Comparison of ENCODE assay signal across 9 cellular contexts in genomic region chr1:112466078-112466660, GRCh38. TPM values are rescaled to one million over a fixed set of nuclear protein-coding genes. Genes with fewer than 3 reads are reported as not detected.
DNase-seq lines count a peak whose midpoint lies in the region; ATAC-seq and TF ChIP-seq lines count a peak whose summit lies in the region.
"Had no signal": no experiment of that assay in that cellular context is flagged by ENCODE, and none has a peak within 500 bp of the region (broad histone marks: within the 10 kb centered on the region; RNA-seq: fewer than 3 reads in every experiment).

No MANE protein-coding gene starts in this region.

- TF ChIP-seq CTCF in kidney epithelial cell (IDR thresholded peaks at IDR 0.05; ENCODE audit: insufficient read depth, low read length, poor library complexity, severe bottlenecking) = peak; percentile 86

- no peaks in the 10 kb centered on the region for H3K36me3 ChIP-seq in kidney epithelial cell (ENCODE audit: control insufficient read depth, insufficient read depth, low read length)

- no peaks in the 10 kb centered on the region for H3K27me3 ChIP-seq in kidney epithelial cell (ENCODE audit: control insufficient read depth, insufficient read depth, low read length)

- H3K4me3 ChIP-seq in kidney epithelial cell (ENCODE audit: low read depth, low read length) = peak overlapping the region; percentile 26

- DNase-seq in AML-193 (lab: John Stamatoyannopoulos, UW) (peak; percentile 83 to 84), NCI-H345 treated with DMSO at 0.1 percent for 48 hours (lab: John Stamatoyannopoulos, UW; ENCODE audit: unreplicated experiment) (peak; percentile 83), cerebellar cortex (ENCODE audit: low spot score) (peak; percentile 91), kidney epithelial cell (ENCODE audit: low read depth) (peak; percentile 59)
- DNase-seq in activated CD4-positive, CD25-positive, alpha-beta regulatory T cell treated with anti-CD3 and anti-CD28 coated beads, Interleukin-2, amount 50 U/mL, for 72 hours = peak; percentile 87
- peak; percentile 76 to 87 for DNase-seq in stimulated activated CD4-positive, alpha-beta T cell treated with anti-CD3 and anti-CD28 coated beads, Interleukin-15, amount 100 ng/mL, for 48 hours (ENCODE audit: low read depth in 2 of 2)

- ATAC-seq in GM19035 (IDR thresholded peaks at IDR 0.05; ENCODE audit: unreplicated experiment) = peak; percentile 94
- ATAC-seq in HG03342 (IDR thresholded peaks at IDR 0.05; ENCODE audit: unreplicated experiment) = peak; percentile 97

RNA-seq across cellular contexts. Expression of gene WNT2B, which starts 42.6 kb away (rescaled TPM):
- 1.3 and 1.6 TPM in 2 replicates for total RNA-seq in kidney epithelial cell
- total RNA-seq: T-helper 2 cell treated with Interferon-gamma antibody and Interleukin-4, amounts not matched to agents 100 ng/mL and 5 ng/mL, for 36 hours had no signal

Comparison
In these comparisons a context has a peak if more than half of its experiments do, and no peak if none do; other contexts are left out.
1. Peak in every context shown above with its lines: DNase-seq, ATAC-seq and H3K4me3 ChIP-seq.